Comparison of ENCODE assay signal across 36 cellular contexts in genomic region chr3:88534534-88534933, GRCh38.
"Had no signal": no experiment of that assay in that cellular context is flagged by ENCODE, and none has a peak within 500 bp of the region (broad histone marks: within the 10 kb centered on the region; RNA-seq: fewer than 3 reads in every experiment).

No MANE protein-coding gene starts in this region.

- DNase-seq: Karpas-422, Kasumi-1, MG63, MM.1S, MV-4-11, NCI-H1048, NCI-H1092, NCI-H1092 treated with DMSO at 0.1 percent for 48 hours, NCI-H1105, NCI-H1105 treated with DMSO at 0.1 percent for 48 hours, NCI-H1417, NCI-H1417 treated with DMSO at 0.1 percent for 48 hours, NCI-H1436, NCI-H1436 treated with DMSO at 0.1 percent for 48 hours, NCI-H146, NCI-H1694, NCI-H1694 treated with DMSO at 0.1 percent for 48 hours, NCI-H187, NCI-H187 treated with DMSO at 0.1 percent for 48 hours, NCI-H1930, NCI-H2029, NCI-H2029 treated with DMSO at 0.1 percent for 48 hours, NCI-H2081, NCI-H2081 treated with DMSO at 0.1 percent for 48 hours, NCI-H2107, NCI-H2171, NCI-H2171 treated with DMSO at 0.1 percent for 48 hours, NCI-H2227 treated with DMSO at 0.1 percent for 48 hours, NCI-H226, NCI-H345, NCI-H446, NCI-H446 treated with DMSO at 0.1 percent for 48 hours, NCI-H510A, NCI-H510A treated with DMSO at 0.1 percent for 48 hours, NCI-H524, NCI-H524 treated with DMSO at 0.1 percent for 48 hours had no signal

- H3K27me3 ChIP-seq: MG63 had no signal

- H3K4me3 ChIP-seq: MG63 had no signal

- H3K36me3 ChIP-seq: MG63 had no signal

- H3K9me3 ChIP-seq: MG63 had no signal
